In the genomic region with DNA sequence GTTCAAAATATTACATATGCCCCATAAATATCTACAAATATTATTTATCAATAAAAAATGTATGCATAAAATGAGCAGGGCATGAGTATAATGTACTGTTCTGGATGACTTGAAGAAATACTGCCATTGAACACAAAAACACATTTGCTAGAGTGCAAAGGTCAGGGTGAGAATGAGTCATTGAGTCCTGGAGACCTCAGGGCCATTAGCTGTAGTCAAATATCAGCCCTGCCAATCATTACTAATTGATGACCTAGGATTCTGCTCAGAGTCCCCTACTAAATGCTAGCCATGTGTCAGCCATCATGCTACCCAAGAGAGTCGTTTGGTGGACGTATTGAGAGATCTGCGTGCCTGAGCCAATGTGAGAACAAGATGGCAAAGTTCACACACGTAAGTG, we compare ENCODE assay signal across 1 cellular context.
TF ChIP-seq lines count a peak whose summit lies in the region.

No MANE protein-coding gene starts in this region.

TF ChIP-seq in HepG2, 621 proteins besides CTCF, POLR2A, EP300 and RAD21 (continued from another document and continues in another):
- TF ChIP-seq, protein P1, sequence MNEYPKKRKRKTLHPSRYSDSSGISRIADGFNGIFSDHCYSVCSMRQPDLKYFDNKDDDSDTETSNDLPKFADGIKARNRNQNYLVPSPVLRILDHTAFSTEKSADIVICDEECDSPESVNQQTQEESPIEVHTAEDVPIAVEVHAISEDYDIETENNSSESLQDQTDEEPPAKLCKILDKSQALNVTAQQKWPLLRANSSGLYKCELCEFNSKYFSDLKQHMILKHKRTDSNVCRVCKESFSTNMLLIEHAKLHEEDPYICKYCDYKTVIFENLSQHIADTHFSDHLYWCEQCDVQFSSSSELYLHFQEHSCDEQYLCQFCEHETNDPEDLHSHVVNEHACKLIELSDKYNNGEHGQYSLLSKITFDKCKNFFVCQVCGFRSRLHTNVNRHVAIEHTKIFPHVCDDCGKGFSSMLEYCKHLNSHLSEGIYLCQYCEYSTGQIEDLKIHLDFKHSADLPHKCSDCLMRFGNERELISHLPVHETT (CRISPR knock-in tag; conservative IDR thresholded peaks at IDR 0.05): no peak
- TF ChIP-seq ZNF615 (CRISPR knock-in tag; IDR thresholded peaks at IDR 0.05; ENCODE audit: borderline replicate concordance) (no peak), KDM2A (CRISPR knock-in tag; IDR thresholded peaks at IDR 0.05; ENCODE audit: borderline replicate concordance, low read depth) (no peak), ZBTB7A (CRISPR knock-in tag; IDR thresholded peaks at IDR 0.05) (no peak), FOXO1 (CRISPR knock-in tag; IDR thresholded peaks at IDR 0.05) (peak; percentile 45; the same call in 1 of the 2 replicates), HMG20A (CRISPR knock-in tag; IDR thresholded peaks at IDR 0.05; ENCODE audit: borderline replicate concordance) (peak; percentile 69; the same call in 1 of the 2 replicates), ZMYM3 (CRISPR knock-in tag; IDR thresholded peaks at IDR 0.05) (0 out of 2 replicates have a peak, but pooled peaks have one; percentile 36), KMT2A (CRISPR knock-in tag; IDR thresholded peaks at IDR 0.05) (no peak), ATF1 (CRISPR knock-in tag; IDR thresholded peaks at IDR 0.05) (no peak), POGZ (CRISPR knock-in tag; IDR thresholded peaks at IDR 0.05) (peak; percentile 62; the same call in 1 of the 2 replicates), ZNF292 (CRISPR knock-in tag; IDR thresholded peaks at IDR 0.05; ENCODE audit: borderline replicate concordance, low read depth) (no peak), TARDBP (CRISPR knock-in tag; IDR thresholded peaks at IDR 0.05) (no peak), SNRNP70 (IDR thresholded peaks at IDR 0.05; ENCODE audit: low read depth, low read length) (no peak), ZNF331 (CRISPR knock-in tag; IDR thresholded peaks at IDR 0.05) (peak; percentile 47; the same call in 1 of the 2 replicates), HNRNPL (IDR thresholded peaks at IDR 0.05; ENCODE audit: low read depth, low read length) (no peak), PTBP1 (IDR thresholded peaks at IDR 0.05; ENCODE audit: low read depth, low read length, poor library complexity, severe bottlenecking) (no peak), IKZF4 (CRISPR knock-in tag; IDR thresholded peaks at IDR 0.05; ENCODE audit: borderline replicate concordance, low read depth, not compliant biosample characterization) (no peak), NR2C2 (CRISPR knock-in tag; IDR thresholded peaks at IDR 0.05; ENCODE audit: borderline replicate concordance) (peak; percentile 66; the same call in 1 of the 2 replicates), ZNF230 (CRISPR knock-in tag; IDR thresholded peaks at IDR 0.05) (no peak), MXD4 (CRISPR knock-in tag; IDR thresholded peaks at IDR 0.05) (no peak), ZNF256 (CRISPR knock-in tag; conservative IDR thresholded peaks at IDR 0.05) (no peak), NFE2L1 (CRISPR knock-in tag; IDR thresholded peaks at IDR 0.05; ENCODE audit: borderline replicate concordance) (no peak), JUN (CRISPR knock-in tag; IDR thresholded peaks at IDR 0.05) (peak; percentile 68; the same call in 1 of the 2 replicates), ZC3H4 (CRISPR knock-in tag; IDR thresholded peaks at IDR 0.05; ENCODE audit: borderline replicate concordance) (no peak), FOXM1 (CRISPR knock-in tag; IDR thresholded peaks at IDR 0.05) (no peak)
- TF ChIP-seq, protein P2, sequence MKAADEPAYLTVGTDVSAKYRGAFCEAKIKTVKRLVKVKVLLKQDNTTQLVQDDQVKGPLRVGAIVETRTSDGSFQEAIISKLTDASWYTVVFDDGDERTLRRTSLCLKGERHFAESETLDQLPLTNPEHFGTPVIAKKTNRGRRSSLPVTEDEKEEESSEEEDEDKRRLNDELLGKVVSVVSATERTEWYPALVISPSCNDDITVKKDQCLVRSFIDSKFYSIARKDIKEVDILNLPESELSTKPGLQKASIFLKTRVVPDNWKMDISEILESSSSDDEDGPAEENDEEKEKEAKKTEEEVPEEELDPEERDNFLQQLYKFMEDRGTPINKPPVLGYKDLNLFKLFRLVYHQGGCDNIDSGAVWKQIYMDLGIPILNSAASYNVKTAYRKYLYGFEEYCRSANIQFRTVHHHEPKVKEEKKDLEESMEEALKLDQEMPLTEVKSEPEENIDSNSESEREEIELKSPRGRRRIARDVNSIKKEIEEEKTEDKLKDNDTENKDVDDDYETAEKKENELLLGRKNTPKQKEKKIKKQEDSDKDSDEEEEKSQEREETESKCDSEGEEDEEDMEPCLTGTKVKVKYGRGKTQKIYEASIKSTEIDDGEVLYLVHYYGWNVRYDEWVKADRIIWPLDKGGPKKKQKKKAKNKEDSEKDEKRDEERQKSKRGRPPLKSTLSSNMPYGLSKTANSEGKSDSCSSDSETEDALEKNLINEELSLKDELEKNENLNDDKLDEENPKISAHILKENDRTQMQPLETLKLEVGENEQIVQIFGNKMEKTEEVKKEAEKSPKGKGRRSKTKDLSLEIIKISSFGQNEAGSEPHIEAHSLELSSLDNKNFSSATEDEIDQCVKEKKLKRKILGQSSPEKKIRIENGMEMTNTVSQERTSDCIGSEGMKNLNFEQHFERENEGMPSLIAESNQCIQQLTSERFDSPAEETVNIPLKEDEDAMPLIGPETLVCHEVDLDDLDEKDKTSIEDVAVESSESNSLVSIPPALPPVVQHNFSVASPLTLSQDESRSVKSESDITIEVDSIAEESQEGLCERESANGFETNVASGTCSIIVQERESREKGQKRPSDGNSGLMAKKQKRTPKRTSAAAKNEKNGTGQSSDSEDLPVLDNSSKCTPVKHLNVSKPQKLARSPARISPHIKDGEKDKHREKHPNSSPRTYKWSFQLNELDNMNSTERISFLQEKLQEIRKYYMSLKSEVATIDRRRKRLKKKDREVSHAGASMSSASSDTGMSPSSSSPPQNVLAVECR (CRISPR knock-in tag; IDR thresholded peaks at IDR 0.05; ENCODE audit: borderline replicate concordance): no peak
- TF ChIP-seq, protein P3, sequence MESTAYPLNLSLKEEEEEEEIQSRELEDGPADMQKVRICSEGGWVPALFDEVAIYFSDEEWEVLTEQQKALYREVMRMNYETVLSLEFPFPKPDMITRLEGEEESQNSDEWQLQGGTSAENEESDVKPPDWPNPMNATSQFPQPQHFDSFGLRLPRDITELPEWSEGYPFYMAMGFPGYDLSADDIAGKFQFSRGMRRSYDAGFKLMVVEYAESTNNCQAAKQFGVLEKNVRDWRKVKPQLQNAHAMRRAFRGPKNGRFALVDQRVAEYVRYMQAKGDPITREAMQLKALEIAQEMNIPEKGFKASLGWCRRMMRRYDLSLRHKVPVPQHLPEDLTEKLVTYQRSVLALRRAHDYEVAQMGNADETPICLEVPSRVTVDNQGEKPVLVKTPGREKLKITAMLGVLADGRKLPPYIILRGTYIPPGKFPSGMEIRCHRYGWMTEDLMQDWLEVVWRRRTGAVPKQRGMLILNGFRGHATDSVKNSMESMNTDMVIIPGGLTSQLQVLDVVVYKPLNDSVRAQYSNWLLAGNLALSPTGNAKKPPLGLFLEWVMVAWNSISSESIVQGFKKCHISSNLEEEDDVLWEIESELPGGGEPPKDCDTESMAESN (CRISPR knock-in tag; conservative IDR thresholded peaks at IDR 0.05): no peak
- TF ChIP-seq, protein P4, sequence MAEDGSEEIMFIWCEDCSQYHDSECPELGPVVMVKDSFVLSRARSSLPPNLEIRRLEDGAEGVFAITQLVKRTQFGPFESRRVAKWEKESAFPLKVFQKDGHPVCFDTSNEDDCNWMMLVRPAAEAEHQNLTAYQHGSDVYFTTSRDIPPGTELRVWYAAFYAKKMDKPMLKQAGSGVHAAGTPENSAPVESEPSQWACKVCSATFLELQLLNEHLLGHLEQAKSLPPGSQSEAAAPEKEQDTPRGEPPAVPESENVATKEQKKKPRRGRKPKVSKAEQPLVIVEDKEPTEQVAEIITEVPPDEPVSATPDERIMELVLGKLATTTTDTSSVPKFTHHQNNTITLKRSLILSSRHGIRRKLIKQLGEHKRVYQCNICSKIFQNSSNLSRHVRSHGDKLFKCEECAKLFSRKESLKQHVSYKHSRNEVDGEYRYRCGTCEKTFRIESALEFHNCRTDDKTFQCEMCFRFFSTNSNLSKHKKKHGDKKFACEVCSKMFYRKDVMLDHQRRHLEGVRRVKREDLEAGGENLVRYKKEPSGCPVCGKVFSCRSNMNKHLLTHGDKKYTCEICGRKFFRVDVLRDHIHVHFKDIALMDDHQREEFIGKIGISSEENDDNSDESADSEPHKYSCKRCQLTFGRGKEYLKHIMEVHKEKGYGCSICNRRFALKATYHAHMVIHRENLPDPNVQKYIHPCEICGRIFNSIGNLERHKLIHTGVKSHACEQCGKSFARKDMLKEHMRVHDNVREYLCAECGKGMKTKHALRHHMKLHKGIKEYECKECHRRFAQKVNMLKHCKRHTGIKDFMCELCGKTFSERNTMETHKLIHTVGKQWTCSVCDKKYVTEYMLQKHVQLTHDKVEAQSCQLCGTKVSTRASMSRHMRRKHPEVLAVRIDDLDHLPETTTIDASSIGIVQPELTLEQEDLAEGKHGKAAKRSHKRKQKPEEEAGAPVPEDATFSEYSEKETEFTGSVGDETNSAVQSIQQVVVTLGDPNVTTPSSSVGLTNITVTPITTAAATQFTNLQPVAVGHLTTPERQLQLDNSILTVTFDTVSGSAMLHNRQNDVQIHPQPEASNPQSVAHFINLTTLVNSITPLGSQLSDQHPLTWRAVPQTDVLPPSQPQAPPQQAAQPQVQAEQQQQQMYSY (CRISPR knock-in tag; IDR thresholded peaks at IDR 0.05): no peak
- TF ChIP-seq, protein P5, sequence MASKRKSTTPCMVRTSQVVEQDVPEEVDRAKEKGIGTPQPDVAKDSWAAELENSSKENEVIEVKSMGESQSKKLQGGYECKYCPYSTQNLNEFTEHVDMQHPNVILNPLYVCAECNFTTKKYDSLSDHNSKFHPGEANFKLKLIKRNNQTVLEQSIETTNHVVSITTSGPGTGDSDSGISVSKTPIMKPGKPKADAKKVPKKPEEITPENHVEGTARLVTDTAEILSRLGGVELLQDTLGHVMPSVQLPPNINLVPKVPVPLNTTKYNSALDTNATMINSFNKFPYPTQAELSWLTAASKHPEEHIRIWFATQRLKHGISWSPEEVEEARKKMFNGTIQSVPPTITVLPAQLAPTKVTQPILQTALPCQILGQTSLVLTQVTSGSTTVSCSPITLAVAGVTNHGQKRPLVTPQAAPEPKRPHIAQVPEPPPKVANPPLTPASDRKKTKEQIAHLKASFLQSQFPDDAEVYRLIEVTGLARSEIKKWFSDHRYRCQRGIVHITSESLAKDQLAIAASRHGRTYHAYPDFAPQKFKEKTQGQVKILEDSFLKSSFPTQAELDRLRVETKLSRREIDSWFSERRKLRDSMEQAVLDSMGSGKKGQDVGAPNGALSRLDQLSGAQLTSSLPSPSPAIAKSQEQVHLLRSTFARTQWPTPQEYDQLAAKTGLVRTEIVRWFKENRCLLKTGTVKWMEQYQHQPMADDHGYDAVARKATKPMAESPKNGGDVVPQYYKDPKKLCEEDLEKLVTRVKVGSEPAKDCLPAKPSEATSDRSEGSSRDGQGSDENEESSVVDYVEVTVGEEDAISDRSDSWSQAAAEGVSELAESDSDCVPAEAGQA (IDR thresholded peaks at IDR 0.05; ENCODE audit: low read depth): no peak
- TF ChIP-seq, protein P5 (CRISPR knock-in tag; IDR thresholded peaks at IDR 0.05; ENCODE audit: borderline replicate concordance): no peak
- TF ChIP-seq, protein P6, sequence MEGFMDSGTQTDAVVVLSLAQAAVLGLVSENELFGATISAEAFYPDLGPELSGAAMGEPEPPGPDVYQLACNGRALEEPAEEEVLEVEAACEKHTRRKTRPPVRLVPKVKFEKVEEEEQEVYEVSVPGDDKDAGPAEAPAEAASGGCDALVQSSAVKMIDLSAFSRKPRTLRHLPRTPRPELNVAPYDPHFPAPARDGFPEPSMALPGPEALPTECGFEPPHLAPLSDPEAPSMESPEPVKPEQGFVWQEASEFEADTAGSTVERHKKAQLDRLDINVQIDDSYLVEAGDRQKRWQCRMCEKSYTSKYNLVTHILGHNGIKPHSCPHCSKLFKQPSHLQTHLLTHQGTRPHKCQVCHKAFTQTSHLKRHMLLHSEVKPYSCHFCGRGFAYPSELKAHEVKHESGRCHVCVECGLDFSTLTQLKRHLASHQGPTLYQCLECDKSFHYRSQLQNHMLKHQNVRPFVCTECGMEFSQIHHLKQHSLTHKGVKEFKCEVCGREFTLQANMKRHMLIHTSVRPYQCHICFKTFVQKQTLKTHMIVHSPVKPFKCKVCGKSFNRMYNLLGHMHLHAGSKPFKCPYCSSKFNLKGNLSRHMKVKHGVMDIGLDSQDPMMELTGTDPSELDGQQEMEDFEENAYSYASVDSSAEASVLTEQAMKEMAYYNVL (CRISPR knock-in tag; IDR thresholded peaks at IDR 0.05; ENCODE audit: borderline replicate concordance): no peak
- TF ChIP-seq, protein P7, sequence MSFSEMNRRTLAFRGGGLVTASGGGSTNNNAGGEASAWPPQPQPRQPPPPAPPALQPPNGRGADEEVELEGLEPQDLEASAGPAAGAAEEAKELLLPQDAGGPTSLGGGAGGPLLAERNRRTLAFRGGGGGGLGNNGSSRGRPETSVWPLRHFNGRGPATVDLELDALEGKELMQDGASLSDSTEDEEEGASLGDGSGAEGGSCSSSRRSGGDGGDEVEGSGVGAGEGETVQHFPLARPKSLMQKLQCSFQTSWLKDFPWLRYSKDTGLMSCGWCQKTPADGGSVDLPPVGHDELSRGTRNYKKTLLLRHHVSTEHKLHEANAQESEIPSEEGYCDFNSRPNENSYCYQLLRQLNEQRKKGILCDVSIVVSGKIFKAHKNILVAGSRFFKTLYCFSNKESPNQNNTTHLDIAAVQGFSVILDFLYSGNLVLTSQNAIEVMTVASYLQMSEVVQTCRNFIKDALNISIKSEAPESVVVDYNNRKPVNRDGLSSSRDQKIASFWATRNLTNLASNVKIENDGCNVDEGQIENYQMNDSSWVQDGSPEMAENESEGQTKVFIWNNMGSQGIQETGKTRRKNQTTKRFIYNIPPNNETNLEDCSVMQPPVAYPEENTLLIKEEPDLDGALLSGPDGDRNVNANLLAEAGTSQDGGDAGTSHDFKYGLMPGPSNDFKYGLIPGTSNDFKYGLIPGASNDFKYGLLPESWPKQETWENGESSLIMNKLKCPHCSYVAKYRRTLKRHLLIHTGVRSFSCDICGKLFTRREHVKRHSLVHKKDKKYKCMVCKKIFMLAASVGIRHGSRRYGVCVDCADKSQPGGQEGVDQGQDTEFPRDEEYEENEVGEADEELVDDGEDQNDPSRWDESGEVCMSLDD (CRISPR knock-in tag; IDR thresholded peaks at IDR 0.05; ENCODE audit: borderline replicate concordance): no peak
- TF ChIP-seq, protein P8, sequence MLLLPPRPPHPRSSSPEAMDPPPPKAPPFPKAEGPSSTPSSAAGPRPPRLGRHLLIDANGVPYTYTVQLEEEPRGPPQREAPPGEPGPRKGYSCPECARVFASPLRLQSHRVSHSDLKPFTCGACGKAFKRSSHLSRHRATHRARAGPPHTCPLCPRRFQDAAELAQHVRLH (CRISPR knock-in tag; IDR thresholded peaks at IDR 0.05; ENCODE audit: borderline replicate concordance, low read depth): no peak
